Comparison of ENCODE assay signal across 8 cellular contexts in the genomic region with DNA sequence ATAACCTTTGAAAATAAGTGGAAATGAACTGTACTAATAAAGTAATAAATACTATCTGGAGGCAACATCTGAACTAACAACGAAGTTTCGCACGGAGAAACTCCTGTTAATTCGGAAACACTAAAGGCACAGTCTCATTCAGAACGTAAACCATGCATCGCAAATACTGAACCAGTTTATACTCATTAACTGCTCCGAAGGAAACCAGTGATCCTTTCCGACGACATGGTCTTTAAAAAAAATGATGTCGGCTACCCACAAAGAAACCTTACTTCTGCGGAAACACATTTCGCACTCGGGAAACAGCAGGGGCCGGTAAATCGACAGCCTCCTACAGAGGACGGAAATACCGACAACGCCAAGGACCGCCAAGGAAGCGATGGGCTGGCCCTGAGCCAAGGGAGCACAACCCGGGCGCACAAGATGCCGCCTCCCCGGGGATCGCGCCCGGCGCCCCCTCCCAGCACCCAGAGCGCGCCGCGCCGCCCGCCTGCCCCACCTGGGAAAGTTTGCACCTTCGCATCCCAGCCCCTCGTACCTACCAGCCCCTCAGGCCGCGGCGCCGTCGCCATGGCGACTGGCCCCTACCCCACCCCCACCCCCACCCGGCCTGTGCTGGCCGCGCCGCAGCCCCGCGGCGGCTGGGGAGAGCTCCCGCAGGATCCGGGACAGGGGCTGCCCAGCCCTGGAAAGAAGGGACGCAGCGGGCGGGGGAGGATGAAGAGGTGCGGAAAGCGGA. TPM values are rescaled to one million over a fixed set of nuclear protein-coding genes. Genes with fewer than 3 reads are reported as not detected.
DNase-seq lines count a peak whose midpoint lies in the region; ATAC-seq and TF ChIP-seq lines count a peak whose summit lies in the region.

No MANE protein-coding gene starts in this region.

- peaks cover 50% of the 10 kb centered on the region for H3K4me1 Mint-ChIP-seq in activated naive CD8-positive, alpha-beta T cell treated with anti-CD3 and anti-CD28 coated beads, Interleukin-2, amount 50 U/mL, for 24 hours

- H3K9me3 Mint-ChIP-seq in activated naive CD8-positive, alpha-beta T cell treated with anti-CD3 and anti-CD28 coated beads, Interleukin-2, amount 50 U/mL, for 24 hours: no peaks in the 10 kb centered on the region

- no peaks in the 10 kb centered on the region for H3K9me3 ChIP-seq in prostate gland

- H3K27ac ChIP-seq in prostate gland: peak overlapping the region; percentile 94 to 97

- H3K36me3 ChIP-seq in prostate gland: no peaks in the 10 kb centered on the region

- H3K27me3 ChIP-seq in prostate gland (replicated peaks; ENCODE audit: insufficient read depth): no peaks in the 10 kb centered on the region

- no peak for TF ChIP-seq CTCF in prostate gland (IDR thresholded peaks at IDR 0.05)

- H3K4me3 ChIP-seq in prostate gland: peak overlapping the region; percentile 87 to 89

- ATAC-seq in HG02588 (IDR thresholded peaks at IDR 0.05; ENCODE audit: unreplicated experiment): peak; percentile 37
- peak; percentile 39 for ATAC-seq in activated naive CD8-positive, alpha-beta T cell treated with anti-CD3 and anti-CD28 coated beads, Interleukin-2, amount 50 U/mL, for 24 hours
- peak; percentile 75 to 76 for ATAC-seq in left cardiac atrium

- WGBS in prostate gland: under 1% methylated on average over 31 of the region's 56 CpGs

- no peak for TF ChIP-seq POLR2A in prostate gland (IDR thresholded peaks at IDR 0.05)

- H3K4me1 ChIP-seq in prostate gland (replicated peaks): peaks cover 8% of the 10 kb centered on the region

- H3K4me3 Mint-ChIP-seq in activated naive CD8-positive, alpha-beta T cell treated with anti-CD3 and anti-CD28 coated beads, Interleukin-2, amount 50 U/mL, for 24 hours: peak overlapping the region; percentile 90

- peak overlapping the region; percentile 85 for H3K27ac Mint-ChIP-seq in activated naive CD8-positive, alpha-beta T cell treated with anti-CD3 and anti-CD28 coated beads, Interleukin-2, amount 50 U/mL, for 24 hours

- peaks cover 3% of the 10 kb centered on the region for H3K27me3 Mint-ChIP-seq in activated naive CD8-positive, alpha-beta T cell treated with anti-CD3 and anti-CD28 coated beads, Interleukin-2, amount 50 U/mL, for 24 hours

- peaks cover 17% of the 10 kb centered on the region for H3K36me3 Mint-ChIP-seq in activated naive CD8-positive, alpha-beta T cell treated with anti-CD3 and anti-CD28 coated beads, Interleukin-2, amount 50 U/mL, for 24 hours (ENCODE audit: low read depth)

- intact Hi-C loops in left cardiac atrium (cut with DNase I): no loop called here
- intact Hi-C loops in prostate gland (cut with DNase I): loop anchor here (1.0 kb wide), 1 partner anchor 41 kb away; no protein-coding TSS in a partner anchor

- DNase-seq in GM04504 (ENCODE audit: low read depth): peak; percentile 17
- peak; percentile 85 for DNase-seq in NAMALWA (ENCODE audit: low spot score)
- peak; percentile 54 to 83 for DNase-seq in SW 1271 (lab: John Stamatoyannopoulos, UW)
- DNase-seq in activated naive CD8-positive, alpha-beta T cell treated with anti-CD3 and anti-CD28 coated beads, Interleukin-2, amount 50 U/mL, for 24 hours: peak; percentile 80
- peak; percentile 85 for DNase-seq in left cardiac atrium
- DNase-seq in prostate gland (ENCODE audit: low spot score): peak; percentile 51
- DNase-seq in ureter (ENCODE audit: low spot score): peak; percentile 80

RNA-seq across cellular contexts. Expression of gene PRKAA1, which starts 0.7 kb away (rescaled TPM):
- total RNA-seq in left cardiac atrium (10 to 100 TPM; 41.8 to 57.6 TPM), prostate gland (100 to 1,000 TPM in 1 of 2 donors, 10 to 100 TPM in 1; 64.9 to 110 TPM), ureter (114 TPM)

RNA-seq across cellular contexts. Expression of gene RPL37, which starts 37.6 kb away (rescaled TPM):
- 100 to 1,000 TPM; 666 to 710 TPM for total RNA-seq in left cardiac atrium
- 100 to 1,000 TPM; 188 to 343 TPM for total RNA-seq in prostate gland
- total RNA-seq in ureter: 1,647 TPM

RNA-seq across cellular contexts. Expression of gene TTC33, which starts 41.7 kb away (rescaled TPM):
- total RNA-seq in left cardiac atrium (10 to 100 TPM; 14.1 to 17.5 TPM), prostate gland (10 to 100 TPM; 11.9 to 17.6 TPM), ureter (12.6 TPM)

RNA-seq across cellular contexts. Expression of gene CARD6, which starts 43.7 kb away (rescaled TPM):
- 10 to 100 TPM; 10.6 to 10.8 TPM for total RNA-seq in left cardiac atrium
- 1 to 10 TPM; 1.3 to 5.4 TPM for total RNA-seq in prostate gland
- total RNA-seq in ureter: 17.1 TPM

Comparison
In these comparisons a context has a peak if more than half of its experiments do, and no peak if none do; other contexts are left out.
1. Peak in every context shown above with its lines: DNase-seq, ATAC-seq, H3K4me3 ChIP-seq and H3K27ac ChIP-seq.
2. DNase-seq: peak in every context shown above with its lines; median percentile 85 in NAMALWA; 85 in left cardiac atrium; 80 in activated naive CD8-positive, alpha-beta T cell treated with anti-CD3 and anti-CD28 coated beads, Interleukin-2, amount 50 U/mL, for 24 hours; 80 in ureter; 68 in SW 1271; 51 in prostate gland; 17 in GM04504.